21 cellular contexts compared by ENCODE assay signal in the genomic region with DNA sequence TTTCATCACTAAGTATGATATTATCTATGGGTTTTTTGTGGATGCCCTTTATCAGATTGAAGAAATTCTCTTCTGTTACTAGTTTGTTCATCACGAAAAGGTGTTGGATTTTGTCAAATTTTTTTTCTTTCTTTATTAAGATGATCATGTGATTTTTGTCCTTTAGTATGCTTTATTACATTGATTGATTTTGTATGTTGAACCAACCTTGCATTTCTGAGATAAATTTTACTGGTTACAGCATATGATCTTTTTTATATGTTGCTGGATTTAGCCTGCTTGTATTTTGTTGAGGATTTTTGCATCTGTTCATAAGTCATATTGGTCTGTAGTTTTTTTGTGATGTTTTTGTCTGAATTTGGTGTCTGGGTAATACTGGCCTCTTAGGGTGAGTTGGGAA. TPM values are rescaled to one million over a fixed set of nuclear protein-coding genes. Genes with fewer than 3 reads are reported as not detected.
DNase-seq lines count a peak whose midpoint lies in the region; ATAC-seq, FAIRE-seq and TF ChIP-seq lines count a peak whose summit lies in the region.
"Had no signal": no experiment of that assay in that cellular context is flagged by ENCODE, and none has a peak within 500 bp of the region (broad histone marks: within the 10 kb centered on the region; RNA-seq: fewer than 3 reads in every experiment).

No MANE protein-coding gene starts in this region.

- TF ChIP-seq CTCF in WTC11 (IDR thresholded peaks at IDR 0.05) (no peak), endothelial cell (IDR thresholded peaks at IDR 0.05; ENCODE audit: unreplicated experiment) (no peak), D721Med (IDR thresholded peaks at IDR 0.05; ENCODE audit: insufficient read depth, missing control alignments) (no peak)

- no peak for ATAC-seq in WTC11
- ATAC-seq: SK-N-SH treated with all-trans-retinoic acid at 6 μM for 48 hours had no signal

- POLR2A ChIA-PET in WTC11 (lab: Charles Lee), result no interaction called here

- H3K27me3 Mint-ChIP-seq in activated naive CD8-positive, alpha-beta T cell, result no peaks in the 10 kb centered on the region
- H3K27me3 Mint-ChIP-seq in activated naive CD8-positive, alpha-beta T cell treated with anti-CD3 and anti-CD28 coated beads for 36 hours, result no peaks in the 10 kb centered on the region
- H3K27me3 Mint-ChIP-seq in WTC11 (ENCODE audit: low read depth), result no peaks in the 10 kb centered on the region
- peaks cover 3% of the 10 kb centered on the region for H3K27me3 Mint-ChIP-seq in endothelial cell (ENCODE audit: unreplicated experiment)
- H3K27me3 Mint-ChIP-seq: B cell; CD8-positive, alpha-beta memory T cell had no signal

- peak overlapping the region; percentile 61 for H3K27ac Mint-ChIP-seq in activated naive CD8-positive, alpha-beta T cell
- H3K27ac Mint-ChIP-seq in activated naive CD8-positive, alpha-beta T cell treated with anti-CD3 and anti-CD28 coated beads for 36 hours, result no peak overlapping the region
- H3K27ac Mint-ChIP-seq in WTC11 (peak overlapping the region; percentile 7; the same call in 1 of the 2 replicates), endothelial cell (ENCODE audit: unreplicated experiment) (peak overlapping the region; percentile 37)
- H3K27ac Mint-ChIP-seq: B cell had no signal

- H3K4me3 Mint-ChIP-seq in activated naive CD8-positive, alpha-beta T cell, result no peak overlapping the region
- H3K4me3 Mint-ChIP-seq in activated naive CD8-positive, alpha-beta T cell treated with anti-CD3 and anti-CD28 coated beads for 36 hours, result no peak overlapping the region
- H3K4me3 Mint-ChIP-seq in WTC11 (no peak overlapping the region), endothelial cell (ENCODE audit: unreplicated experiment) (no peak overlapping the region)
- H3K4me3 Mint-ChIP-seq: B cell; CD8-positive, alpha-beta memory T cell had no signal

- FAIRE-seq in D721Med (lab: Jason Lieb, UNC), result no peak
- FAIRE-seq: GM12892, GM19239 had no signal

- no peak for DNase-seq in activated naive CD8-positive, alpha-beta T cell treated with anti-CD3 and anti-CD28 coated beads for 36 hours
- DNase-seq in WTC11 (ENCODE audit: low spot score) (no peak), endothelial cell (ENCODE audit: low spot score) (no peak), NCI-H526 treated with DMSO at 0.1 percent for 48 hours (lab: John Stamatoyannopoulos, UW) (no peak), D721Med (ENCODE audit: insufficient read length, low spot score) (no peak)
- no peak for DNase-seq in stimulated activated CD4-positive, alpha-beta T cell treated with anti-CD3 and anti-CD28 coated beads, Interleukin-12 subunit alpha, Interleukin-12 subunit beta, amount 100 ng/mL, for 4 hours
- DNase-seq: CD8-positive, alpha-beta memory T cell; DND-41; Karpas-422; NCI-H1092 treated with DMSO at 0.1 percent for 48 hours; NCI-H1436; NCI-H187; NCI-H2081 treated with DMSO at 0.1 percent for 48 hours; NCI-H524; NCI-H774; SJCRH30 had no signal

- H3K4me1 Mint-ChIP-seq in activated naive CD8-positive, alpha-beta T cell (ENCODE audit: low read depth), result peaks cover 23% of the 10 kb centered on the region
- peaks cover 10% of the 10 kb centered on the region for H3K4me1 Mint-ChIP-seq in activated naive CD8-positive, alpha-beta T cell treated with anti-CD3 and anti-CD28 coated beads for 36 hours
- H3K4me1 Mint-ChIP-seq in WTC11 (peaks cover 8% of the 10 kb centered on the region; the same call in 1 of the 2 replicates), endothelial cell (ENCODE audit: unreplicated experiment) (peaks cover 7% of the 10 kb centered on the region)
- H3K4me1 Mint-ChIP-seq: B cell had no signal

- H3K36me3 Mint-ChIP-seq in activated naive CD8-positive, alpha-beta T cell, result peaks cover 27% of the 10 kb centered on the region
- peaks cover 58% of the 10 kb centered on the region for H3K36me3 Mint-ChIP-seq in activated naive CD8-positive, alpha-beta T cell treated with anti-CD3 and anti-CD28 coated beads for 36 hours
- H3K36me3 Mint-ChIP-seq in WTC11, result peaks cover 81% of the 10 kb centered on the region
- H3K36me3 Mint-ChIP-seq in endothelial cell (ENCODE audit: low read depth, unreplicated experiment), result peaks cover 24% of the 10 kb centered on the region

- H3K9me3 Mint-ChIP-seq in activated naive CD8-positive, alpha-beta T cell (ENCODE audit: low read depth), result no peaks in the 10 kb centered on the region
- peaks cover 6% of the 10 kb centered on the region for H3K9me3 Mint-ChIP-seq in activated naive CD8-positive, alpha-beta T cell treated with anti-CD3 and anti-CD28 coated beads for 36 hours
- H3K9me3 Mint-ChIP-seq in WTC11 (no peaks in the 10 kb centered on the region), endothelial cell (ENCODE audit: unreplicated experiment) (no peaks in the 10 kb centered on the region)

- CTCF ChIA-PET in WTC11 (lab: Charles Lee), result interaction anchor here (1.5 kb wide), 1 partner anchor 16 kb away, joined by 4 read pairs; no protein-coding TSS in a partner anchor

TF ChIP-seq in WTC11, 78 proteins besides CTCF, POLR2A, EP300 and RAD21:
- TF ChIP-seq NFE2L1 (CRISPR knock-in tag; IDR thresholded peaks at IDR 0.05) (no peak), ZNF396 (CRISPR knock-in tag; IDR thresholded peaks at IDR 0.05; ENCODE audit: borderline replicate concordance) (no peak), NFYB (CRISPR knock-in tag; conservative IDR thresholded peaks at IDR 0.05; ENCODE audit: low read depth) (no peak), ZNF121 (CRISPR knock-in tag; IDR thresholded peaks at IDR 0.05) (no peak), USF2 (CRISPR knock-in tag; IDR thresholded peaks at IDR 0.05) (no peak)

RNA-seq across cellular contexts. Expression of gene RAD23B, which starts 42.8 kb away (rescaled TPM):
- total RNA-seq in activated naive CD8-positive, alpha-beta T cell treated with anti-CD3 and anti-CD28 coated beads for 36 hours, result 100 to 1,000 TPM; 142 to 148 TPM
- total RNA-seq in WTC11 (2021), result 150 to 180 TPM (median 160 TPM) in 3 replicates
- 116 TPM for total RNA-seq in endothelial cell (ENCODE audit: unreplicated experiment)
